ENCODE assay signal across 1 cellular context in genomic region chr1:178093150-178093957, GRCh38.
TF ChIP-seq lines count a peak whose summit lies in the region.

No MANE protein-coding gene starts in this region.

TF ChIP-seq in HepG2, 621 proteins besides CTCF, POLR2A, EP300 and RAD21 (continued from another document and continues in another):
- TF ChIP-seq ZHX1 (CRISPR knock-in tag; IDR thresholded peaks at IDR 0.05; ENCODE audit: low read depth), result no peak
- TF ChIP-seq ZNF800 (CRISPR knock-in tag; IDR thresholded peaks at IDR 0.05), result peak; percentile 41; the same call in 1 of the 2 replicates
- TF ChIP-seq SKI (IDR thresholded peaks at IDR 0.05; ENCODE audit: partially characterized antibody), result peak; percentile 67
- no peak for TF ChIP-seq ZNF253 (CRISPR knock-in tag; IDR thresholded peaks at IDR 0.05; ENCODE audit: borderline replicate concordance)
- no peak for TF ChIP-seq SIX1 (CRISPR knock-in tag; IDR thresholded peaks at IDR 0.05; ENCODE audit: borderline replicate concordance)
- no peak for TF ChIP-seq PAX8 (CRISPR knock-in tag; IDR thresholded peaks at IDR 0.05; ENCODE audit: borderline replicate concordance)
- TF ChIP-seq DDIT3 (CRISPR knock-in tag; IDR thresholded peaks at IDR 0.05), result no peak
- TF ChIP-seq ZNF839 (CRISPR knock-in tag; IDR thresholded peaks at IDR 0.05; ENCODE audit: borderline replicate concordance), result no peak
- no peak for TF ChIP-seq HMG20A (CRISPR knock-in tag; IDR thresholded peaks at IDR 0.05; ENCODE audit: borderline replicate concordance)
- no peak for TF ChIP-seq ZNF136 (CRISPR knock-in tag; IDR thresholded peaks at IDR 0.05; ENCODE audit: low read depth)
- TF ChIP-seq SIX4 (CRISPR knock-in tag; IDR thresholded peaks at IDR 0.05), result peak; percentile 38; the same call in 1 of the 2 replicates
- TF ChIP-seq ZSCAN22 (CRISPR knock-in tag; IDR thresholded peaks at IDR 0.05), result no peak
- TF ChIP-seq ZNF468 (CRISPR knock-in tag; IDR thresholded peaks at IDR 0.05), result no peak
- no peak for TF ChIP-seq PRDM15 (CRISPR knock-in tag; IDR thresholded peaks at IDR 0.05)
- TF ChIP-seq ZZZ3 (CRISPR knock-in tag; IDR thresholded peaks at IDR 0.05; ENCODE audit: borderline replicate concordance), result no peak
- no peak for TF ChIP-seq TIGD3 (CRISPR knock-in tag; IDR thresholded peaks at IDR 0.05; ENCODE audit: borderline replicate concordance)
- no peak for TF ChIP-seq ZNF709 (CRISPR knock-in tag; IDR thresholded peaks at IDR 0.05)
- no peak for TF ChIP-seq THYN1 (CRISPR knock-in tag; IDR thresholded peaks at IDR 0.05; ENCODE audit: borderline replicate concordance, low read depth)
- no peak for TF ChIP-seq RFXAP (CRISPR knock-in tag; IDR thresholded peaks at IDR 0.05; ENCODE audit: borderline replicate concordance)
- TF ChIP-seq DNMT3B (CRISPR knock-in tag; conservative IDR thresholded peaks at IDR 0.05), result peak; percentile 72; the same call in 1 of the 2 replicates
- TF ChIP-seq MED1 (CRISPR knock-in tag; IDR thresholded peaks at IDR 0.05), result peak; percentile 55
- no peak for TF ChIP-seq ZBTB42 (CRISPR knock-in tag; IDR thresholded peaks at IDR 0.05)
- no peak for TF ChIP-seq MTERF4 (CRISPR knock-in tag; IDR thresholded peaks at IDR 0.05)
- TF ChIP-seq BCLAF1 (IDR thresholded peaks at IDR 0.05), result no peak
- TF ChIP-seq ZFX (CRISPR knock-in tag; IDR thresholded peaks at IDR 0.05; ENCODE audit: low read depth), result peak; percentile 47
- TF ChIP-seq SRSF9 (IDR thresholded peaks at IDR 0.05; ENCODE audit: borderline replicate concordance, insufficient read depth, low read depth, low read length, poor library complexity, severe bottlenecking), result no peak
- no peak for TF ChIP-seq CSRNP1 (CRISPR knock-in tag; IDR thresholded peaks at IDR 0.05)
- no peak for TF ChIP-seq SMAD9 (CRISPR knock-in tag; IDR thresholded peaks at IDR 0.05)
- 0 out of 2 replicates have a peak, but pooled peaks have one; percentile 55 for TF ChIP-seq ZSCAN31 (CRISPR knock-in tag; IDR thresholded peaks at IDR 0.05; ENCODE audit: low read depth)
- no peak for TF ChIP-seq ZNF329 (CRISPR knock-in tag; IDR thresholded peaks at IDR 0.05; ENCODE audit: low read depth)
- TF ChIP-seq MYNN (CRISPR knock-in tag; IDR thresholded peaks at IDR 0.05; ENCODE audit: low read depth), result no peak
- 0 out of 2 replicates have a peak, but pooled peaks have one; percentile 10 for TF ChIP-seq ZMYM3 (CRISPR knock-in tag; IDR thresholded peaks at IDR 0.05)
- no peak for TF ChIP-seq RERE (CRISPR knock-in tag; IDR thresholded peaks at IDR 0.05; ENCODE audit: low read depth)
- TF ChIP-seq RFX1 (IDR thresholded peaks at IDR 0.05), result peak; percentile 32; the same call in 1 of the 2 replicates
- no peak for TF ChIP-seq ZNF75D (CRISPR knock-in tag; IDR thresholded peaks at IDR 0.05; ENCODE audit: borderline replicate concordance)
- TF ChIP-seq TCF12 (IDR thresholded peaks at IDR 0.05), result no peak
- no peak for TF ChIP-seq TCF12 (CRISPR knock-in tag; IDR thresholded peaks at IDR 0.05)
- TF ChIP-seq MZF1 (CRISPR knock-in tag; IDR thresholded peaks at IDR 0.05; ENCODE audit: borderline replicate concordance), result no peak
- no peak for TF ChIP-seq ZNF484 (CRISPR knock-in tag; IDR thresholded peaks at IDR 0.05; ENCODE audit: borderline replicate concordance, low read depth)
- TF ChIP-seq ZNF775 (CRISPR knock-in tag; IDR thresholded peaks at IDR 0.05; ENCODE audit: borderline replicate concordance), result no peak
- no peak for TF ChIP-seq ZNF10 (CRISPR knock-in tag; IDR thresholded peaks at IDR 0.05; ENCODE audit: borderline replicate concordance, low read depth)
